8 cellular contexts compared by ENCODE assay signal in the genomic region with DNA sequence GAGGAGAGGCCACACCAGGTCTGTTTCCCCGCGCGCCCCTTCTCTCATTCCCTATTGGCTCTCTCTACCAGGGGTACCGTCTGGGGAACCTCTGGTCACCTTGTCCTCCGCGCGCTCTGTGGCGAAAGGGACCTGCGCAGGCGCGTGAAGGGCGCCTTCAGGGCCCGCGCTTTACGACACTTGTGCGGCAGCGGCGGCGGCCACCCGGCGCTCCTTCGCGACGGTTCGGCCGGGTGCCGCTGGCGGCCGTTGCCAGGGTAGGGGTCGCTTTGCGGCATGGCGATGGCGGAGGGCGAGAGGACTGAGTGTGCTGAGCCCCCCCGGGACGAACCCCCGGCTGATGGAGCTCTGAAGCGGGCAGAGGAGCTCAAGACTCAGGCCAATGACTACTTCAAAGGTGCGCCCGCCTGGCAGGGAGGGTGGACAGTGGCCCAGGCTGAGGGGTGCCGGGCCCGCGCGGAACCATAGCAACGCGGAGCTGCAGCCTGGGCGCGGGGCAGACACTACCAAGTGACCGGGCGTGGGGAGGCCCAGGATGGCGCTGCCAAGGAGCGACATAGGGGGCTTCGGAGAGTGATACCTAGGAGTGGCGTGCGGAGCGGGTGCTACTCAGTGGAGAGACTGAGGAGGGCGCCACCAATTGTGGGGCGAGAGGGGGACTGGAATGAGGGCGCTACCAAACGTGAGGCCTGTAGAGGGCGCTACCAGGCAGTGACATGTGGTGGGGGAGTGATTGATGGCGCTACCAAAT. TPM values are rescaled to one million over a fixed set of nuclear protein-coding genes. Genes with fewer than 3 reads are reported as not detected.
DNase-seq lines count a peak whose midpoint lies in the region; ATAC-seq and TF ChIP-seq lines count a peak whose summit lies in the region.

A gene with protein sequence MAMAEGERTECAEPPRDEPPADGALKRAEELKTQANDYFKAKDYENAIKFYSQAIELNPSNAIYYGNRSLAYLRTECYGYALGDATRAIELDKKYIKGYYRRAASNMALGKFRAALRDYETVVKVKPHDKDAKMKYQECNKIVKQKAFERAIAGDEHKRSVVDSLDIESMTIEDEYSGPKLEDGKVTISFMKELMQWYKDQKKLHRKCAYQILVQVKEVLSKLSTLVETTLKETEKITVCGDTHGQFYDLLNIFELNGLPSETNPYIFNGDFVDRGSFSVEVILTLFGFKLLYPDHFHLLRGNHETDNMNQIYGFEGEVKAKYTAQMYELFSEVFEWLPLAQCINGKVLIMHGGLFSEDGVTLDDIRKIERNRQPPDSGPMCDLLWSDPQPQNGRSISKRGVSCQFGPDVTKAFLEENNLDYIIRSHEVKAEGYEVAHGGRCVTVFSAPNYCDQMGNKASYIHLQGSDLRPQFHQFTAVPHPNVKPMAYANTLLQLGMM (plus strand): TSS at position 267 of the 751 bp plus-strand sequence. CDS start 10 bp downstream, at position 277.

- TF ChIP-seq CTCF in HFF-Myc (IDR thresholded peaks at IDR 0.05; ENCODE audit: low read depth, low read length, missing control alignments) = peak; percentile 98
- TF ChIP-seq CTCF in osteoblast (IDR thresholded peaks at IDR 0.05; ENCODE audit: extremely low read depth, low read depth, low read length) = peak; percentile 96
- peak; percentile 55 to 78 (median 74) for TF ChIP-seq CTCF in testis (IDR thresholded peaks at IDR 0.05)

- H3K9me3 ChIP-seq in osteoblast (ENCODE audit: low read depth, low read length) (no peaks in the 10 kb centered on the region), testis (no peaks in the 10 kb centered on the region)

- WGBS in testis, 2 donors = 0% methylated on average over 41 to 62 of the region's 62 CpGs

- H3K27ac Mint-ChIP-seq in activated naive CD4-positive, alpha-beta T cell treated with anti-CD3 and anti-CD28 coated beads, Interleukin-2, amount 50 U/mL, for 72 hours = peak within 1 kb of the TSS; percentile 91 to 96

- H3K4me2 ChIP-seq in osteoblast (ENCODE audit: insufficient read depth, low read length) = peak within 1 kb of the TSS; percentile 98

- H3K4me3 ChIP-seq in HFF-Myc (replicated peaks; ENCODE audit: low read depth, low read length) = peak within 1 kb of the TSS; percentile 99
- H3K4me3 ChIP-seq in osteoblast (ENCODE audit: insufficient read depth, low read length) = peak within 1 kb of the TSS; percentile 100
- H3K4me3 ChIP-seq in testis = peak within 1 kb of the TSS; percentile 79 to 98

- intact Hi-C loops in testis (cut with DNase I; ENCODE audit: low total_unique reads) = no loop called here

- peaks cover 44% of the 10 kb centered on the region for H3K79me2 ChIP-seq in osteoblast (ENCODE audit: insufficient read depth, low read length)

- peak; percentile 75 to 80 for ATAC-seq in activated naive CD4-positive, alpha-beta T cell treated with anti-CD3 and anti-CD28 coated beads, Interleukin-2, amount 50 U/mL, for 72 hours

- H3K36me3 Mint-ChIP-seq in activated naive CD4-positive, alpha-beta T cell treated with anti-CD3 and anti-CD28 coated beads, Interleukin-2, amount 50 U/mL, for 72 hours = peaks cover 8 to 19% of the 10 kb centered on the region in 2 donors

- H3K9me3 Mint-ChIP-seq in activated naive CD4-positive, alpha-beta T cell treated with anti-CD3 and anti-CD28 coated beads, Interleukin-2, amount 50 U/mL, for 72 hours = peaks cover 0 to 6% of the 10 kb centered on the region in 2 donors

- no peak for TF ChIP-seq POLR2A in testis (IDR thresholded peaks at IDR 0.05)

- H3K27ac ChIP-seq in osteoblast (ENCODE audit: low read depth, low read length) (peak within 1 kb of the TSS; percentile 93), testis (peak within 1 kb of the TSS; percentile 68 to 83)

- peaks cover 7% of the 10 kb centered on the region for H4K20me1 ChIP-seq in osteoblast (ENCODE audit: insufficient read depth, low read length)

- peaks cover 11% of the 10 kb centered on the region for H3K27me3 ChIP-seq in osteoblast (ENCODE audit: insufficient read depth, low read length)
- H3K27me3 ChIP-seq in testis = no peaks in the 10 kb centered on the region

- peak within 1 kb of the TSS; percentile 99 for H2AFZ ChIP-seq in osteoblast (ENCODE audit: low read length)

- no peaks in the 10 kb centered on the region for H3K36me3 ChIP-seq in osteoblast (ENCODE audit: insufficient read depth, low read length)
- H3K36me3 ChIP-seq in testis (ENCODE audit: low read depth, missing control alignments) = no peaks in the 10 kb centered on the region

- DNase-seq in GM03348 (ENCODE audit: low spot score) = peak; percentile 100
- DNase-seq in HFF-Myc (ENCODE audit: extremely low read depth, low read depth) = peak; percentile 72
- DNase-seq in NCI-H1092 (lab: John Stamatoyannopoulos, UW) = peak; percentile 88
- DNase-seq in SKM-1 (lab: John Stamatoyannopoulos, UW; ENCODE audit: unreplicated experiment) = peak; percentile 59
- DNase-seq in activated naive CD4-positive, alpha-beta T cell treated with anti-CD3 and anti-CD28 coated beads, Interleukin-2, amount 50 U/mL, for 72 hours (ENCODE audit: low spot score in 2 of 2) = peak; percentile 90 to 92
- peak; percentile 93 for DNase-seq in glomerular visceral epithelial cell (ENCODE audit: extremely low spot score)
- peak; percentile 99 for DNase-seq in osteoblast (ENCODE audit: insufficient read length, low spot score, missing footprints)
- DNase-seq in testis = peak; percentile 92

- H3K4me1 ChIP-seq in osteoblast (ENCODE audit: insufficient read depth, low read length) = peaks cover 29% of the 10 kb centered on the region
- H3K4me1 ChIP-seq in testis = peaks cover 32% of the 10 kb centered on the region

RNA-seq across cellular contexts. Expression of the gene that starts here (rescaled TPM):
- 100 to 1,000 TPM in 1 of 2 donors, 10 to 100 TPM in 1; 73.6 to 118 TPM for total RNA-seq in activated naive CD4-positive, alpha-beta T cell treated with anti-CD3 and anti-CD28 coated beads, Interleukin-2, amount 50 U/mL, for 72 hours
- 34.8 and 36.6 TPM in 2 replicates for total RNA-seq in osteoblast
- 10 to 100 TPM; 71.7 to 72.8 TPM for total RNA-seq in testis
- 49.1 TPM for polyA plus RNA-seq in testis (ENCODE audit: insufficient read depth, low read depth, low replicate concordance)

Comparison
In these comparisons a context has a peak if more than half of its experiments do, and no peak if none do; other contexts are left out.
1. Peak in every context shown above with its lines: DNase-seq, ATAC-seq, H3K4me3 ChIP-seq and H3K27ac ChIP-seq.